ENCODE assay signal across 8 cellular contexts in genomic region chr6:32967151-32968091, GRCh38. TPM values are rescaled to one million over a fixed set of nuclear protein-coding genes. Genes with fewer than 3 reads are reported as not detected.
DNase-seq lines count a peak whose midpoint lies in the region; ATAC-seq and TF ChIP-seq lines count a peak whose summit lies in the region.

No MANE protein-coding gene starts in this region.

- intact Hi-C loops in natural killer cell (cut with micrococcal nuclease), result loop anchor here (1.0 kb wide), 2 partner anchors 14 to 26 kb away; partner anchors contain the start of genes HLA-DMA and HLA-DMB

- peak overlapping the region; percentile 99 for H3K27ac Mint-ChIP-seq in T-helper 2 cell treated with Interferon-gamma antibody and Interleukin-4, amounts not matched to agents 5 μg/mL and 100 μg/mL, for 36 hours
- H3K27ac Mint-ChIP-seq in natural killer cell, result peak overlapping the region; percentile 91 to 97

- H3K36me3 Mint-ChIP-seq in T-helper 2 cell treated with Interferon-gamma antibody and Interleukin-4, amounts not matched to agents 5 μg/mL and 100 μg/mL, for 36 hours (ENCODE audit: low read depth), result peaks cover 27% of the 10 kb centered on the region
- H3K36me3 Mint-ChIP-seq in natural killer cell, result no peaks in the 10 kb centered on the region

- TF ChIP-seq CTCF in natural killer cell (IDR thresholded peaks at IDR 0.05), result peak; percentile 51

- no peak for TF ChIP-seq POLR2A in erythroblast (IDR thresholded peaks at IDR 0.05; ENCODE audit: low read length)

- no peaks in the 10 kb centered on the region for H3K27me3 Mint-ChIP-seq in T-helper 2 cell treated with Interferon-gamma antibody and Interleukin-4, amounts not matched to agents 5 μg/mL and 100 μg/mL, for 36 hours (ENCODE audit: low read depth)
- no peaks in the 10 kb centered on the region for H3K27me3 Mint-ChIP-seq in natural killer cell (ENCODE audit: low read depth in 2 of 2)

- ATAC-seq in natural killer cell (no peak), GM19023 (IDR thresholded peaks at IDR 0.05; ENCODE audit: unreplicated experiment) (no peak), HG03108 (IDR thresholded peaks at IDR 0.05; ENCODE audit: unreplicated experiment) (no peak)

- peak; percentile 28 for DNase-seq in activated naive CD4-positive, alpha-beta T cell treated with Interleukin-2 at 50 U/mL for 16 hours
- no peak for DNase-seq in activated naive CD4-positive, alpha-beta T cell (lab: John Stamatoyannopoulos, UW)
- peak; percentile 92 for DNase-seq in NAMALWA (ENCODE audit: low spot score)
- DNase-seq in T-helper 2 cell treated with Interferon-gamma antibody and Interleukin-4, amounts not matched to agents 5 μg/mL and 100 μg/mL, for 36 hours (ENCODE audit: low spot score), result no peak
- peak; percentile 70 to 74 for DNase-seq in erythroblast (lab: John Stamatoyannopoulos, UW)
- no peak for DNase-seq in natural killer cell

- no peaks in the 10 kb centered on the region for H3K9me3 Mint-ChIP-seq in T-helper 2 cell treated with Interferon-gamma antibody and Interleukin-4, amounts not matched to agents 5 μg/mL and 100 μg/mL, for 36 hours
- H3K9me3 Mint-ChIP-seq in natural killer cell, result no peaks in the 10 kb centered on the region

- H3K4me3 Mint-ChIP-seq in T-helper 2 cell treated with Interferon-gamma antibody and Interleukin-4, amounts not matched to agents 5 μg/mL and 100 μg/mL, for 36 hours, result peak overlapping the region; percentile 93
- peak overlapping the region; percentile 96 for H3K4me3 Mint-ChIP-seq in natural killer cell

- H3K4me1 Mint-ChIP-seq in T-helper 2 cell treated with Interferon-gamma antibody and Interleukin-4, amounts not matched to agents 5 μg/mL and 100 μg/mL, for 36 hours (ENCODE audit: low read depth), result peaks cover 26% of the 10 kb centered on the region
- peaks cover 47 to 57% of the 10 kb centered on the region in 2 donors for H3K4me1 Mint-ChIP-seq in natural killer cell

RNA-seq across cellular contexts. Expression of gene BRD2, which starts 1.0 kb away (rescaled TPM):
- total RNA-seq in natural killer cell, result 100 to 1,000 TPM; 653 to 886 (median 714) TPM

RNA-seq across cellular contexts. Expression of gene HLA-DMA, which starts 14.5 kb away (rescaled TPM):
- 10 to 100 TPM; 39.2 to 57.5 (median 48.1) TPM for total RNA-seq in natural killer cell

RNA-seq across cellular contexts. Expression of gene HLA-DMB, which starts 26.6 kb away (rescaled TPM):
- 10 to 100 TPM; 19.5 to 28.1 (median 23.0) TPM for total RNA-seq in natural killer cell

RNA-seq across cellular contexts. Expression of gene HLA-DOA, which starts 42.0 kb away (rescaled TPM):
- 1 to 10 TPM; 1.2 to 4.3 (median 3.6) TPM for total RNA-seq in natural killer cell

Comparison
In these comparisons a context has a peak if more than half of its experiments do, and no peak if none do; other contexts are left out.
1. DNase-seq: peak in activated naive CD4-positive, alpha-beta T cell treated with Interleukin-2 at 50 U/mL for 16 hours (single experiment), NAMALWA (single experiment) and erythroblast (2 of 2); none in activated naive CD4-positive, alpha-beta T cell (0 of 4), T-helper 2 cell treated with Interferon-gamma antibody and Interleukin-4, amounts not matched to agents 5 μg/mL and 100 μg/mL, for 36 hours (single experiment) and natural killer cell (single experiment).